Comparison of ENCODE assay signal across 28 cellular contexts in genomic region chr19:45350477-45351058, GRCh38. TPM values are rescaled to one million over a fixed set of nuclear protein-coding genes. Genes with fewer than 3 reads are reported as not detected.
"Had no signal": no experiment of that assay in that cellular context is flagged by ENCODE, and none has a peak within 500 bp of the region (broad histone marks: within the 10 kb centered on the region; RNA-seq: fewer than 3 reads in every experiment).

No MANE protein-coding gene starts in this region.

- H3K27me3 ChIP-seq: MG63, SJCRH30 had no signal

- H3K9me3 ChIP-seq: adrenal gland, MG63, SJCRH30 had no signal

- H3K27ac ChIP-seq: adrenal gland, SJCRH30 had no signal

- ATAC-seq: activated T-cell treated with anti-CD3 and anti-CD28 coated beads, Interleukin-2, amount 50 U/mL, for 4 hours; WTC11 had no signal

- H3K4me1 ChIP-seq: adrenal gland, SJCRH30 had no signal

- H3K4me3 ChIP-seq: adrenal gland, MG63, SJCRH30 had no signal

- DNase-seq: activated CD4-positive, alpha-beta memory T cell treated with anti-CD3 and anti-CD28 coated beads for 36 hours; activated CD4-positive, alpha-beta T cell treated with anti-CD3 and anti-CD28 coated beads, Interleukin-2, amount 10 ng/mL, durations not matched to agents 7 days and 5 days; activated CD4-positive, CD25-positive, alpha-beta regulatory T cell treated with anti-CD3 and anti-CD28 coated beads, Interleukin-2, amount 50 U/mL, for 72 hours; activated CD8-positive, alpha-beta memory T cell treated with anti-CD3 and anti-CD28 coated beads for 24 hours; activated effector memory CD4-positive, alpha-beta T cell treated with anti-CD3 and anti-CD28 coated beads, Interleukin-2, amount 50 U/mL, for 16 hours; activated naive CD4-positive, alpha-beta T cell treated with anti-CD3 and anti-CD28 coated beads, Interleukin-2, amount 50 U/mL, for 16 hours; activated naive CD8-positive, alpha-beta T cell treated with anti-CD3 and anti-CD28 coated beads, Interleukin-2, amount 10 ng/mL, durations not matched to agents 7 days and 5 days; activated T-cell treated with anti-CD3 and anti-CD28 coated beads, Interleukin-2, amount 50 U/mL, for 4 hours; adrenal gland; anterior cingulate cortex; caudate nucleus; MG63; MV-4-11; NCI-H1092 treated with DMSO at 0.1 percent for 48 hours; NCI-H1417 treated with DMSO at 0.1 percent for 48 hours; NCI-H1694; NCI-H2029; NCI-H2107; NCI-H345; NCI-H510A; NCI-H69; NK-92 treated with Interleukin-12 subunit alpha and Interleukin-12 subunit beta, amount 100 ng/mL, for 24 hours; OCI-M1; Right ventricle myocardium superior; RPMI8226; SJCRH30; T-helper 9 cell had no signal

RNA-seq across cellular contexts. Expression of gene KLC3, which starts 10.0 kb away (rescaled TPM):
- total RNA-seq: activated CD4-positive, alpha-beta memory T cell treated with anti-CD3 and anti-CD28 coated beads for 36 hours; activated CD4-positive, alpha-beta T cell treated with anti-CD3 and anti-CD28 coated beads, Interleukin-2, amount 10 ng/mL, durations not matched to agents 7 days and 5 days; activated naive CD8-positive, alpha-beta T cell treated with anti-CD3 and anti-CD28 coated beads, Interleukin-2, amount 10 ng/mL, durations not matched to agents 7 days and 5 days; activated T-cell treated with anti-CD3 and anti-CD28 coated beads, Interleukin-2, amount 50 U/mL, for 4 hours; Right ventricle myocardium superior; SJCRH30 had no signal

RNA-seq across cellular contexts. Expression of gene CKM, which starts 27.9 kb away (rescaled TPM):
- total RNA-seq: activated CD4-positive, alpha-beta memory T cell treated with anti-CD3 and anti-CD28 coated beads for 36 hours; activated CD4-positive, alpha-beta T cell treated with anti-CD3 and anti-CD28 coated beads, Interleukin-2, amount 10 ng/mL, durations not matched to agents 7 days and 5 days; activated naive CD8-positive, alpha-beta T cell treated with anti-CD3 and anti-CD28 coated beads, Interleukin-2, amount 10 ng/mL, durations not matched to agents 7 days and 5 days; activated T-cell treated with anti-CD3 and anti-CD28 coated beads, Interleukin-2, amount 50 U/mL, for 4 hours; WTC11 had no signal
